Comparison of ENCODE assay signal across 2 cellular contexts in the genomic region with DNA sequence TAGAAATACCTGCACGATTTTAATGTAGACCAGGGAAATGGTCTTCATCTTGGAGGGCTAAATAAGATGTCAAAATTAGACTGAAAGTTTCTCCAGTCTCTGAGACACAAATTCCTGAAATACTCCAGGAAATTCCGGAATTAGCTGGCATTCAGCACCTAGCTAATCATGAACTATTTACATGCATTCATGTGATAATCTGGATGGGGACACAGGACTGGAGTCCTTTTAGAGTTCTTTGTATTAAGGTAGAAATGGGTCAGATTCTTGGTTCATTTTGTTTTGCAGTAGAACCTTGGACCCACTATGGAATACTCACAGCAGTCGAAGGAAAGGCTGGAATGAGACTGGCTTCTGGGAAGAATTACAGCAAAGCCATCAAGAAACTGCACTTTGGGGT.
TF ChIP-seq lines count a peak whose summit lies in the region.

No MANE protein-coding gene starts in this region.

TF ChIP-seq in HEK293, 187 proteins besides CTCF, POLR2A, EP300 and RAD21 (continued from another document):
- TF ChIP-seq PRDM2 (tag by site-specific recombination; IDR thresholded peaks at IDR 0.05; ENCODE audit: borderline replicate concordance) = no peak

TF ChIP-seq in HEK293T, 16 proteins besides CTCF, POLR2A, EP300 and RAD21 (continued from another document):
- TF ChIP-seq SUZ12 (IDR thresholded peaks at IDR 0.05) = no peak
- TF ChIP-seq HDGF (IDR thresholded peaks at IDR 0.05; ENCODE audit: borderline replicate concordance) = no peak
- TF ChIP-seq TARDBP (IDR thresholded peaks at IDR 0.05) = no peak
